Comparison of ENCODE assay signal across 18 cellular contexts in the genomic region with DNA sequence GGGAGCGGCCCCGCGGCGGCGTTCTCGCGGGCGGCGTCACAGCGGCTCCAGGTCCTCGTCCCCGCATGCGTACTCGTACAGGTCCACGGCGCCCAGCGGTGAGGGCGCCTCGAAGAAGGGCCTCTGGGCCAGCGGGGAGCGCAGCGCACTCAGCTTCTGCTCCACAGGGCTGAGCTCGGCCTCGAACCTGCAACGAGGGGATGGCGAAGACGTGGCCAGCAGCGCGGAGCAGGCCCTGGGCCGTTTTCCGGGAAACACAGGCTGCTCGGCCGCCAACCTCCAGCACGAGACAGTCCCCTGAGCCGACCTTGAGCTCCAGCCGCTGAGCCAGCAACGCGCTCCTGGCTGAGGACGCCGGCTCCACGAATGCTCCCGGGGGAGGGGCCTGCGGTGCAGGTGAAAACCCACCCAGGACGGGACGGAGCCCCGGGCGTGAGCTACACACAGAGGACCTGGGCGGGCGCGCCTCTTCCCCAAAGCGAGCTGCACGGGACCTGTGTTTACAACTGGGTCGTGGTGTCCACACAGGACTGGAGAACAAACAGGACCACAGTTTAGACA.
"Had no signal": no experiment of that assay in that cellular context is flagged by ENCODE, and none has a peak within 500 bp of the region (broad histone marks: within the 10 kb centered on the region; RNA-seq: fewer than 3 reads in every experiment).

No MANE protein-coding gene starts in this region.

- H3K4me3 Mint-ChIP-seq: activated CD4-positive, alpha-beta T cell treated with anti-CD3 and anti-CD28 coated beads, Interleukin-2, amount 10 ng/mL, durations not matched to agents 24 days and 14 days; activated CD8-positive, alpha-beta T cell treated with anti-CD3 and anti-CD28 coated beads, Interleukin-2, amount 10 ng/mL, durations not matched to agents 7 days and 5 days; activated naive CD8-positive, alpha-beta T cell treated with anti-CD3 and anti-CD28 coated beads for 36 hours; activated T-cell treated with anti-CD3 and anti-CD28 coated beads, Interleukin-2, amount 50 U/mL, for 24 hours; activated T-helper 17 cell treated with anti-CD3 and anti-CD28 coated beads, Interleukin-2, amount 50 U/mL, for 72 hours; nephron; stimulated activated naive CD8-positive, alpha-beta T cell treated with anti-CD3 and anti-CD28 coated beads, Interleukin-15, Interleukin-2, amounts not matched to agents 100 ng/mL and 50 ng/mL, for 24 hours; T-helper 1 cell treated with Interleukin-12 subunit alpha and Interleukin-12 subunit beta and Interleukin-4 antibody, amounts not matched to agents 30 μg/mL and 1 μg/mL, for 36 hours had no signal

- H3K4me1 Mint-ChIP-seq: activated CD4-positive, alpha-beta T cell treated with anti-CD3 and anti-CD28 coated beads, Interleukin-2, amount 10 ng/mL, durations not matched to agents 24 days and 14 days; activated naive CD8-positive, alpha-beta T cell treated with anti-CD3 and anti-CD28 coated beads for 36 hours; nephron had no signal

- H3K4me1 ChIP-seq: breast epithelium, foreskin keratinocyte, pancreas had no signal

- H3K4me3 ChIP-seq: breast epithelium, pancreas, thyroid gland had no signal

- FAIRE-seq: pancreas had no signal

- DNase-seq: activated CD4-positive, alpha-beta T cell treated with anti-CD3 and anti-CD28 coated beads, Interleukin-2, amount 10 ng/mL, durations not matched to agents 24 days and 14 days; activated CD8-positive, alpha-beta T cell treated with anti-CD3 and anti-CD28 coated beads, Interleukin-2, amount 10 ng/mL, durations not matched to agents 7 days and 5 days; activated naive CD8-positive, alpha-beta T cell treated with anti-CD3 and anti-CD28 coated beads for 36 hours; activated T-cell treated with anti-CD3 and anti-CD28 coated beads, Interleukin-2, amount 50 U/mL, for 24 hours; cerebellar nuclear complex; cortex of kidney; erythroblast; foreskin keratinocyte; mesenchymal stem cell; stimulated activated CD4-positive, alpha-beta T cell treated with anti-CD3 and anti-CD28 coated beads, Interleukin-4, amount 100 ng/mL, for 1 hour; substantia nigra had no signal

- H3K27me3 Mint-ChIP-seq: activated CD4-positive, alpha-beta T cell treated with anti-CD3 and anti-CD28 coated beads, Interleukin-2, amount 10 ng/mL, durations not matched to agents 24 days and 14 days; activated naive CD8-positive, alpha-beta T cell treated with anti-CD3 and anti-CD28 coated beads for 36 hours; activated T-helper 17 cell treated with anti-CD3 and anti-CD28 coated beads, Interleukin-2, amount 50 U/mL, for 72 hours; stimulated activated naive CD8-positive, alpha-beta T cell treated with anti-CD3 and anti-CD28 coated beads, Interleukin-15, Interleukin-2, amounts not matched to agents 100 ng/mL and 50 ng/mL, for 24 hours had no signal

- H3K27ac Mint-ChIP-seq: activated CD4-positive, alpha-beta T cell treated with anti-CD3 and anti-CD28 coated beads, Interleukin-2, amount 10 ng/mL, durations not matched to agents 24 days and 14 days; activated CD8-positive, alpha-beta T cell treated with anti-CD3 and anti-CD28 coated beads, Interleukin-2, amount 10 ng/mL, durations not matched to agents 7 days and 5 days; activated naive CD8-positive, alpha-beta T cell treated with anti-CD3 and anti-CD28 coated beads for 36 hours; activated T-cell treated with anti-CD3 and anti-CD28 coated beads, Interleukin-2, amount 50 U/mL, for 24 hours; activated T-helper 17 cell treated with anti-CD3 and anti-CD28 coated beads, Interleukin-2, amount 50 U/mL, for 72 hours; nephron; stimulated activated naive CD8-positive, alpha-beta T cell treated with anti-CD3 and anti-CD28 coated beads, Interleukin-15, Interleukin-2, amounts not matched to agents 100 ng/mL and 50 ng/mL, for 24 hours; T-helper 1 cell treated with Interleukin-12 subunit alpha and Interleukin-12 subunit beta and Interleukin-4 antibody, amounts not matched to agents 30 μg/mL and 1 μg/mL, for 36 hours had no signal

- H3K27me3 ChIP-seq: thyroid gland had no signal

- H3K9me3 Mint-ChIP-seq: activated CD4-positive, alpha-beta T cell treated with anti-CD3 and anti-CD28 coated beads, Interleukin-2, amount 10 ng/mL, durations not matched to agents 24 days and 14 days; activated naive CD8-positive, alpha-beta T cell treated with anti-CD3 and anti-CD28 coated beads for 36 hours; activated T-cell treated with anti-CD3 and anti-CD28 coated beads, Interleukin-2, amount 50 U/mL, for 24 hours; activated T-helper 17 cell treated with anti-CD3 and anti-CD28 coated beads, Interleukin-2, amount 50 U/mL, for 72 hours; stimulated activated naive CD8-positive, alpha-beta T cell treated with anti-CD3 and anti-CD28 coated beads, Interleukin-15, Interleukin-2, amounts not matched to agents 100 ng/mL and 50 ng/mL, for 24 hours had no signal

- ATAC-seq: activated CD8-positive, alpha-beta T cell treated with anti-CD3 and anti-CD28 coated beads, Interleukin-2, amount 10 ng/mL, durations not matched to agents 7 days and 5 days; activated T-helper 17 cell treated with anti-CD3 and anti-CD28 coated beads, Interleukin-2, amount 50 U/mL, for 72 hours; foreskin keratinocyte; pancreas had no signal

- H3K36me3 ChIP-seq: breast epithelium, pancreas, thyroid gland had no signal

- H3K9me3 ChIP-seq: breast epithelium, pancreas, thyroid gland had no signal

- H3K27ac ChIP-seq: breast epithelium, foreskin keratinocyte, pancreas, thyroid gland had no signal
